16 cellular contexts compared by ENCODE assay signal in the genomic region with DNA sequence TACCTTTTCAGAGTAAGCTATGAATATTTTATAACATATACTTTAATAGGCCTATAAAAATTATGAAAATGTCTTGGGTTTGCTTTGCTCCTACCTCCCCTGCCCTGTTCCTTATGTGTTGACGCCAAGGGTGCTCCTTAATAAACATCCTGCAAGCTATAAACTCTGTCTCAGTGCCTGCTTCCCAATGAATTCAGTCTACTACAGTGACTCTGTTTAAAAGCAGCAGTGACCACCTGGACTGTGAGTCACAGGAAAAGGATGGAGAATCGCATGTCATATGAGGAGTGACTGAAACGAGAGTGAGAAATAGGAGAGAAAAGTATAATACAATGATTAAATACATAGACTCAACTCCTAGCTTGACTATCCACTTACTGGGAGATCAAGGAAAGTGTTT. TPM values are rescaled to one million over a fixed set of nuclear protein-coding genes. Genes with fewer than 3 reads are reported as not detected.
DNase-seq lines count a peak whose midpoint lies in the region; ATAC-seq and TF ChIP-seq lines count a peak whose summit lies in the region.
"Had no signal": no experiment of that assay in that cellular context is flagged by ENCODE, and none has a peak within 500 bp of the region (broad histone marks: within the 10 kb centered on the region; RNA-seq: fewer than 3 reads in every experiment).

No MANE protein-coding gene starts in this region.

- no peaks in the 10 kb centered on the region for H3K79me2 ChIP-seq in mammary epithelial cell (ENCODE audit: insufficient read depth, low read length)

- CTCF ChIA-PET in mammary epithelial cell (lab: Charles Lee; ENCODE audit: low non-redundant PET): interaction anchor here (0.6 kb wide), 1 partner anchor 39 kb away, joined by 3 read pairs; no protein-coding TSS in a partner anchor

- H4K91ac ChIP-seq in mesenchymal stem cell (ENCODE audit: low read length): no peak overlapping the region

- no peak overlapping the region for H4K8ac ChIP-seq in mesenchymal stem cell (ENCODE audit: low read length)

- H2BK120ac ChIP-seq in mesenchymal stem cell (ENCODE audit: low read depth, low read length): peak overlapping the region; percentile 34

- H3K4ac ChIP-seq in mesenchymal stem cell (ENCODE audit: low read depth in 1 of 2, low read length in 2 of 2): no peak overlapping the region

- in situ Hi-C loops in mammary epithelial cell (cut with MboI; ENCODE audit: low sequenced_read_pairs in 2 of 2): no loop called here

- dilution Hi-C loops in mammary epithelial cell (cut with HindIII; ENCODE audit: low sequenced_read_pairs): no loop called here

- H3K9me3 ChIP-seq in mammary epithelial cell (replicated peaks; ENCODE audit: insufficient read depth, low read length): no peaks in the 10 kb centered on the region
- no peaks in the 10 kb centered on the region for H3K9me3 ChIP-seq in mesenchymal stem cell (ENCODE audit: control insufficient read depth, low read length)
- H3K9me3 ChIP-seq: Caco-2, Peyer's patch had no signal

- ATAC-seq in GM19455 (IDR thresholded peaks at IDR 0.05; ENCODE audit: unreplicated experiment): no peak
- ATAC-seq: activated CD8-positive, alpha-beta T cell treated with anti-CD3 and anti-CD28 coated beads for 36 hours; GM23338 had no signal

- DNase-seq in DMS53 (lab: John Stamatoyannopoulos, UW) (peak; percentile 64), LHCN-M2 (ENCODE audit: low read depth) (peak; percentile 65), mammary epithelial cell (peak; percentile 93), mesenchymal stem cell (peak; percentile 84), NOMO-1 treated with dmso at 0.1 percent for 144 hours (lab: John Stamatoyannopoulos, UW; ENCODE audit: unreplicated experiment) (no peak), AG08395 (ENCODE audit: low spot score) (no peak), COR-L47 (lab: John Stamatoyannopoulos, UW) (no peak)
- DNase-seq: activated CD8-positive, alpha-beta T cell treated with anti-CD3 and anti-CD28 coated beads for 36 hours; activated naive CD4-positive, alpha-beta T cell treated with Interleukin-2 at 50 U/mL for 16 hours; Caco-2; kidney glomerular epithelial cell; NCI-H510A; Peyer's patch had no signal

- no peak overlapping the region for H3K14ac ChIP-seq in mesenchymal stem cell (ENCODE audit: low read length in 2 of 2)

- no peak overlapping the region for H2AK5ac ChIP-seq in mesenchymal stem cell (ENCODE audit: low read length, severe bottlenecking)

- BruUV-seq in mammary epithelial cell (replicated peaks; lab: Mats Ljungman, UMichigan): no TSS peak

- peak overlapping the region in 1 of 2 experiments; percentile 12 for H3K18ac ChIP-seq in mesenchymal stem cell (ENCODE audit: low read depth in 1 of 2, low read length in 2 of 2)

- intact Hi-C loops in mammary epithelial cell (cut with micrococcal nuclease): loop anchor here (2.0 kb wide), 1 partner anchor 41 kb away; a partner anchor contains a TSS

- no peak overlapping the region for H2BK5ac ChIP-seq in mesenchymal stem cell (ENCODE audit: low read depth, low read length, poor library complexity, severe bottlenecking)

- WGBS in mammary epithelial cell (ENCODE audit: low coverage, missing lambda C conversion rate): 47% methylated on average over 3 of the region's 3 CpGs
- 0% methylated on average over 1 of the region's 3 CpGs for WGBS in mesenchymal stem cell

- H3K27ac ChIP-seq in mammary epithelial cell (ENCODE audit: insufficient read depth, low read depth, low read length) (peak overlapping the region; percentile 99), mesenchymal stem cell (ENCODE audit: low read length, poor library complexity, severe bottlenecking) (peak overlapping the region; percentile 51)
- H3K27ac ChIP-seq: Peyer's patch had no signal

- H3K27me3 ChIP-seq in mammary epithelial cell (ENCODE audit: insufficient read depth, low read length) (no peaks in the 10 kb centered on the region), mesenchymal stem cell (ENCODE audit: control insufficient read depth in 1 of 2, insufficient read depth in 1 of 2, low read length in 2 of 2) (no peaks in the 10 kb centered on the region)
- H3K27me3 ChIP-seq: Peyer's patch had no signal

- no peak for TF ChIP-seq CTCF in mammary epithelial cell (conservative IDR thresholded peaks at IDR 0.05 in 1 of 2, IDR thresholded peaks at IDR 0.05 in 1 of 2; ENCODE audit: extremely low read depth in 1 of 2, insufficient read depth in 1 of 2, low read depth in 1 of 2, low read length in 2 of 2)

- peaks cover 33% of the 10 kb centered on the region for H3K4me1 ChIP-seq in mammary epithelial cell (ENCODE audit: insufficient read depth, low read length)
- H3K4me1 ChIP-seq in mesenchymal stem cell (ENCODE audit: control insufficient read depth, insufficient read depth, low read depth, low read length): no peaks in the 10 kb centered on the region
- H3K4me1 ChIP-seq: Caco-2 had no signal

- H3K23ac ChIP-seq in mesenchymal stem cell (ENCODE audit: low read length in 2 of 2): no peak overlapping the region

- H2BK15ac ChIP-seq in mesenchymal stem cell (ENCODE audit: low read depth, poor library complexity, severe bottlenecking): no peak overlapping the region

- peak overlapping the region; percentile 32 for H2AFZ ChIP-seq in mammary epithelial cell (ENCODE audit: low read depth, low read length)
- no peak overlapping the region for H2AFZ ChIP-seq in mesenchymal stem cell (ENCODE audit: low read depth, low read length)
- H2AFZ ChIP-seq: GM23338 had no signal

- H3K4me2 ChIP-seq in mammary epithelial cell (ENCODE audit: insufficient read depth, low read depth, low read length) (peak overlapping the region; percentile 5), mesenchymal stem cell (ENCODE audit: low read length, poor library complexity, severe bottlenecking) (no peak overlapping the region)
- H3K4me2 ChIP-seq: GM23338 had no signal

- no peaks in the 10 kb centered on the region for H4K20me1 ChIP-seq in mammary epithelial cell (ENCODE audit: insufficient read depth, low read length)

- H2BK12ac ChIP-seq in mesenchymal stem cell (ENCODE audit: low read length in 2 of 2): no peak overlapping the region

- peak overlapping the region; percentile 11 for H3K9ac ChIP-seq in mammary epithelial cell (ENCODE audit: insufficient read depth, low read length)
- no peak overlapping the region for H3K9ac ChIP-seq in mesenchymal stem cell (ENCODE audit: low read length)

- no peaks in the 10 kb centered on the region for H3K79me1 ChIP-seq in mesenchymal stem cell (replicated peaks; ENCODE audit: low read length, poor library complexity, severe bottlenecking)

- H3K4me3 ChIP-seq in mammary epithelial cell (replicated peaks in 1 of 3; ENCODE audit: insufficient read depth in 1 of 3, low read depth in 2 of 3, low read length in 3 of 3): no peak overlapping the region
- H3K4me3 ChIP-seq in mesenchymal stem cell (ENCODE audit: insufficient read depth in 1 of 2, low read depth in 1 of 2, low read length in 2 of 2): no peak overlapping the region
- H3K4me3 ChIP-seq: GM23338, Peyer's patch, skin epidermis had no signal

- no peaks in the 10 kb centered on the region for H3K36me3 ChIP-seq in mammary epithelial cell (ENCODE audit: insufficient read depth, low read length)
- H3K36me3 ChIP-seq in mesenchymal stem cell (ENCODE audit: control insufficient read depth in 1 of 2, insufficient read depth in 2 of 2, low read depth in 1 of 2, low read length in 2 of 2): no peaks in the 10 kb centered on the region
- H3K36me3 ChIP-seq: Peyer's patch had no signal

RNA-seq across cellular contexts. Expression of a gene that starts 41.1 kb away (rescaled TPM):
- total RNA-seq in LHCN-M2 (2014; rRNA removed): 1.1 and 3.4 TPM in 2 replicates
- 0.26 TPM for polyA plus RNA-seq in LHCN-M2 (2012)
- 1 to 10 TPM; 1.5 to 1.6 TPM for total RNA-seq in mammary epithelial cell
- polyA plus RNA-seq in mammary epithelial cell: 0.29 TPM
- 0.47 TPM for polyA minus RNA-seq in mammary epithelial cell
- polyA plus RNA-seq in mesenchymal stem cell (2013, experiment 1 of 2): 0.88 TPM
- 0.74 TPM for polyA plus RNA-seq in mesenchymal stem cell (2013, experiment 2 of 2)

RNA-seq across cellular contexts. Expression of a gene that starts 48.0 kb away (rescaled TPM):
- total RNA-seq in LHCN-M2 (2014; rRNA removed) (73.7 and 82.3 TPM in 2 replicates), mammary epithelial cell (10 to 100 TPM; 42.5 to 64.2 TPM)
- 11.1 TPM for polyA plus RNA-seq in LHCN-M2 (2012)
- 10.7 TPM for polyA plus RNA-seq in mammary epithelial cell
- 112 TPM for polyA minus RNA-seq in mammary epithelial cell
- polyA plus RNA-seq in mesenchymal stem cell (2013, experiment 1 of 2): 16.3 TPM
- 16.3 TPM for polyA plus RNA-seq in mesenchymal stem cell (2013, experiment 2 of 2)

Comparison
In these comparisons a context has a peak if more than half of its experiments do, and no peak if none do; other contexts are left out.
1. DNase-seq: peak in DMS53 (single experiment), LHCN-M2 (single experiment), mammary epithelial cell (single experiment) and mesenchymal stem cell (single experiment); none in NOMO-1 treated with dmso at 0.1 percent for 144 hours (single experiment), AG08395 (single experiment) and COR-L47 (single experiment).